8 cellular contexts compared by ENCODE assay signal in genomic region chr2:43224571-43225092, GRCh38. TPM values are rescaled to one million over a fixed set of nuclear protein-coding genes. Genes with fewer than 3 reads are reported as not detected.
DNase-seq lines count a peak whose midpoint lies in the region; ATAC-seq and TF ChIP-seq lines count a peak whose summit lies in the region.

No MANE protein-coding gene starts in this region.

- H3K79me1 ChIP-seq in mesenchymal stem cell (replicated peaks; ENCODE audit: low read length, poor library complexity, severe bottlenecking), result peaks cover 2% of the 10 kb centered on the region

- under 1% methylated on average over 52 of the region's 74 CpGs for WGBS in mesenchymal stem cell

- peak overlapping the region; percentile 38 for H2BK15ac ChIP-seq in mesenchymal stem cell (ENCODE audit: low read depth, poor library complexity, severe bottlenecking)

- peaks cover 7% of the 10 kb centered on the region for H3K36me3 ChIP-seq in ES-I3 (ENCODE audit: insufficient read depth, low read length)
- peaks cover 16 to 23% of the 10 kb centered on the region in 2 experiments for H3K36me3 ChIP-seq in mesenchymal stem cell (ENCODE audit: control insufficient read depth in 1 of 2, insufficient read depth in 2 of 2, low read depth in 1 of 2, low read length in 2 of 2)

- H3K23ac ChIP-seq in mesenchymal stem cell (ENCODE audit: low read length in 2 of 2), result peak overlapping the region; percentile 1 to 83

- TF ChIP-seq CTCF in cardiac fibroblast (IDR thresholded peaks at IDR 0.05; ENCODE audit: low read depth, low read length), result no peak

- peak overlapping the region; percentile 0 for H4K8ac ChIP-seq in mesenchymal stem cell (ENCODE audit: low read length)

- ATAC-seq in HG03457 (IDR thresholded peaks at IDR 0.05; ENCODE audit: unreplicated experiment), result no peak

- peak overlapping the region; percentile 34 to 67 for H3K4ac ChIP-seq in mesenchymal stem cell (ENCODE audit: low read depth in 1 of 2, low read length in 2 of 2)

- peak overlapping the region in 1 of 2 experiments; percentile 89 for H2BK12ac ChIP-seq in mesenchymal stem cell (ENCODE audit: low read length in 2 of 2)

- no peak overlapping the region for H2AFZ ChIP-seq in mesenchymal stem cell (ENCODE audit: low read depth, low read length)

- H3K27me3 ChIP-seq in mesenchymal stem cell (ENCODE audit: control insufficient read depth in 1 of 2, insufficient read depth in 1 of 2, low read length in 2 of 2), result no peaks in the 10 kb centered on the region

- no peak overlapping the region for H2AK5ac ChIP-seq in mesenchymal stem cell (ENCODE audit: low read length, severe bottlenecking)

- H3K9me3 ChIP-seq in ES-I3 (ENCODE audit: control insufficient read depth, insufficient read depth, low read length), result no peaks in the 10 kb centered on the region
- H3K9me3 ChIP-seq in mesenchymal stem cell (ENCODE audit: control insufficient read depth, low read length), result no peaks in the 10 kb centered on the region

- H3K9ac ChIP-seq in ES-I3 (ENCODE audit: low read depth, low read length) (peak overlapping the region; percentile 89), mesenchymal stem cell (ENCODE audit: low read length) (peak overlapping the region; percentile 100)

- peak overlapping the region; percentile 1 for H2BK5ac ChIP-seq in mesenchymal stem cell (ENCODE audit: low read depth, low read length, poor library complexity, severe bottlenecking)

- peak overlapping the region in 1 of 2 experiments; percentile 98 for H3K14ac ChIP-seq in mesenchymal stem cell (ENCODE audit: low read length in 2 of 2)

- peak overlapping the region; percentile 72 for H4K91ac ChIP-seq in mesenchymal stem cell (ENCODE audit: low read length)

- H2BK120ac ChIP-seq in mesenchymal stem cell (ENCODE audit: low read depth, low read length), result no peak overlapping the region

- peak overlapping the region; percentile 96 to 98 for H3K18ac ChIP-seq in mesenchymal stem cell (ENCODE audit: low read depth in 1 of 2, low read length in 2 of 2)

- H3K4me3 ChIP-seq in cardiac fibroblast (replicated peaks in 1 of 2; ENCODE audit: low read depth in 2 of 2, low read length in 2 of 2) (peak overlapping the region; percentile 84 to 87), mesenchymal stem cell (ENCODE audit: insufficient read depth in 1 of 2, low read depth in 1 of 2, low read length in 2 of 2) (peak overlapping the region; percentile 85 to 87)

- DNase-seq in SW480 (ENCODE audit: low spot score) (peak; percentile 26), cardiac fibroblast (ENCODE audit: low read depth in 2 of 2) (peak; percentile 42 to 72), mesenchymal stem cell (peak; percentile 52), substantia nigra (lab: John Stamatoyannopoulos, UW) (peak in 7 of 49 donors; percentile 37 to 65 (median 49)), pons (ENCODE audit: low spot score) (no peak), DMS 273 (lab: John Stamatoyannopoulos, UW; ENCODE audit: unreplicated experiment) (no peak)

- H3K4me2 ChIP-seq in mesenchymal stem cell (ENCODE audit: low read length, poor library complexity, severe bottlenecking), result peak overlapping the region; percentile 48

- H3K4me1 ChIP-seq in ES-I3 (ENCODE audit: insufficient read depth, low read length) (peaks cover 33% of the 10 kb centered on the region), mesenchymal stem cell (ENCODE audit: control insufficient read depth, insufficient read depth, low read depth, low read length) (peaks cover 17% of the 10 kb centered on the region)

- no peak overlapping the region for H3K27ac ChIP-seq in mesenchymal stem cell (ENCODE audit: low read length, poor library complexity, severe bottlenecking)
- H3K27ac ChIP-seq in substantia nigra (ENCODE audit: low read depth, low read length, poor library complexity, severe bottlenecking), result peak overlapping the region; percentile 98

RNA-seq across cellular contexts. Expression of gene ZFP36L2, which starts 1.8 kb away (rescaled TPM):
- polyA plus RNA-seq in mesenchymal stem cell (2013, experiment 1 of 2), result 88.2 TPM
- 85.9 TPM for polyA plus RNA-seq in mesenchymal stem cell (2013, experiment 2 of 2)

Comparison
In these comparisons a context has a peak if more than half of its experiments do, and no peak if none do; other contexts are left out.
1. DNase-seq: peak in SW480 (single experiment), cardiac fibroblast (2 of 2) and mesenchymal stem cell (single experiment); none in pons (single experiment) and DMS 273 (single experiment).